19 cellular contexts compared by ENCODE assay signal in genomic region chr6:109300874-109301273, GRCh38.
DNase-seq lines count a peak whose midpoint lies in the region; ATAC-seq and TF ChIP-seq lines count a peak whose summit lies in the region.
"Had no signal": no experiment of that assay in that cellular context is flagged by ENCODE, and none has a peak within 500 bp of the region (broad histone marks: within the 10 kb centered on the region; RNA-seq: fewer than 3 reads in every experiment).

No MANE protein-coding gene starts in this region.

- intact Hi-C loops in mammary epithelial cell (cut with micrococcal nuclease) = no loop called here

- BruUV-seq in mammary epithelial cell (replicated peaks; lab: Mats Ljungman, UMichigan) = no TSS peak

- H3K27me3 ChIP-seq in BLaER1 treated with 17β-estradiol and CSF1 and Interleukin-3, amounts not matched to agents 10 nM and 100 nM = no peaks in the 10 kb centered on the region
- H3K27me3 ChIP-seq in rectal smooth muscle tissue (ENCODE audit: control insufficient read depth, insufficient read depth, low read length) = no peaks in the 10 kb centered on the region
- peaks cover 1% of the 10 kb centered on the region for H3K27me3 ChIP-seq in mammary epithelial cell (ENCODE audit: insufficient read depth, low read length)

- WGBS in mammary epithelial cell (ENCODE audit: low coverage, missing lambda C conversion rate) = 90% methylated on average over 1 of the region's 1 CpG

- no peaks in the 10 kb centered on the region for H3K79me2 ChIP-seq in mammary epithelial cell (ENCODE audit: insufficient read depth, low read length)

- no peaks in the 10 kb centered on the region for H3K36me3 ChIP-seq in BLaER1 treated with 17β-estradiol and CSF1 and Interleukin-3, amounts not matched to agents 10 nM and 100 nM
- H3K36me3 ChIP-seq in rectal smooth muscle tissue (ENCODE audit: control insufficient read depth, insufficient read depth, low read length) = no peaks in the 10 kb centered on the region
- no peaks in the 10 kb centered on the region for H3K36me3 ChIP-seq in mammary epithelial cell (ENCODE audit: insufficient read depth, low read length)

- H3K27ac ChIP-seq in 22Rv1 (peak overlapping the region; percentile 36), rectal smooth muscle tissue (ENCODE audit: low read depth, low read length) (peak overlapping the region; percentile 68), mammary epithelial cell (ENCODE audit: insufficient read depth, low read depth, low read length) (no peak overlapping the region)
- peak overlapping the region in 1 of 11 experiments; percentile 67; a peak in 2 of 22 replicates for H3K27ac ChIP-seq in BLaER1 treated with 17β-estradiol and CSF1 and Interleukin-3, amounts not matched to agents 10 nM and 100 nM
- H3K27ac ChIP-seq: KMS-11 had no signal

- H4K20me1 ChIP-seq in BLaER1 treated with 17β-estradiol and CSF1 and Interleukin-3, amounts not matched to agents 10 nM and 100 nM = no peaks in the 10 kb centered on the region
- H4K20me1 ChIP-seq in mammary epithelial cell (ENCODE audit: insufficient read depth, low read length) = no peaks in the 10 kb centered on the region

- dilution Hi-C loops in mammary epithelial cell (cut with HindIII; ENCODE audit: low sequenced_read_pairs) = no loop called here

- no peaks in the 10 kb centered on the region for H3K9me3 ChIP-seq in BLaER1 treated with 17β-estradiol and CSF1 and Interleukin-3, amounts not matched to agents 10 nM and 100 nM (replicated peaks in 1 of 11)
- no peaks in the 10 kb centered on the region for H3K9me3 ChIP-seq in mammary epithelial cell (replicated peaks; ENCODE audit: insufficient read depth, low read length)

- TF ChIP-seq CTCF in 22Rv1 (IDR thresholded peaks at IDR 0.05) = no peak
- no peak for TF ChIP-seq CTCF in mammary epithelial cell (conservative IDR thresholded peaks at IDR 0.05 in 1 of 2, IDR thresholded peaks at IDR 0.05 in 1 of 2; ENCODE audit: extremely low read depth in 1 of 2, insufficient read depth in 1 of 2, low read depth in 1 of 2, low read length in 2 of 2)

- peak overlapping the region; percentile 70 to 92 (median 84) for H3K4me2 ChIP-seq in BLaER1 treated with 17β-estradiol and CSF1 and Interleukin-3, amounts not matched to agents 10 nM and 100 nM
- no peak overlapping the region for H3K4me2 ChIP-seq in mammary epithelial cell (ENCODE audit: insufficient read depth, low read depth, low read length)
- H3K4me2 ChIP-seq: KMS-11 had no signal

- no peak overlapping the region for H2AFZ ChIP-seq in mammary epithelial cell (ENCODE audit: low read depth, low read length)

- no peak for ATAC-seq in HG02571 (IDR thresholded peaks at IDR 0.05; ENCODE audit: unreplicated experiment)
- ATAC-seq: activated T-cell treated with anti-CD3 and anti-CD28 coated beads, Interleukin-2, amount 50 U/mL, for 72 hours; GM12878 had no signal

- no peak overlapping the region for H3K4me3 ChIP-seq in BLaER1 treated with 17β-estradiol and CSF1 and Interleukin-3, amounts not matched to agents 10 nM and 100 nM
- H3K4me3 ChIP-seq in rectal smooth muscle tissue (ENCODE audit: low read length) (no peak overlapping the region), mammary epithelial cell (replicated peaks in 1 of 3; ENCODE audit: insufficient read depth in 1 of 3, low read depth in 2 of 3, low read length in 3 of 3) (no peak overlapping the region)
- H3K4me3 ChIP-seq: GM12878 had no signal

- CTCF ChIA-PET in mammary epithelial cell (lab: Charles Lee; ENCODE audit: low non-redundant PET) = interaction anchor here (0.7 kb wide), 1 partner anchor 758 kb away, joined by 3 read pairs; no protein-coding TSS in a partner anchor

- in situ Hi-C loops in mammary epithelial cell (cut with MboI; ENCODE audit: low sequenced_read_pairs in 2 of 2) = no loop called here

- DNase-seq in cerebellum (ENCODE audit: low spot score) (peak; percentile 10), mammary epithelial cell (no peak), NCI-H1092 (lab: John Stamatoyannopoulos, UW) (no peak)
- DNase-seq: activated CD4-positive, alpha-beta T cell treated with anti-CD3 and anti-CD28 coated beads for 48 hours; activated naive CD4-positive, alpha-beta T cell treated with anti-CD3 and anti-CD28 coated beads, Interleukin-2, amount 50 U/mL, for 16 hours; activated T-cell treated with anti-CD3 and anti-CD28 coated beads, Interleukin-2, amount 50 U/mL, for 72 hours; CD4-positive, alpha-beta memory T cell; DMS 273 treated with DMSO at 0.1 percent for 48 hours; effector CD4-positive, alpha-beta T cell; foreskin fibroblast; islet precursor cell; nucleus accumbens; stimulated activated CD4-positive, alpha-beta T cell treated with anti-CD3 and anti-CD28 coated beads, Interleukin-15, amount 100 ng/mL, for 24 hours had no signal

- H3K9ac ChIP-seq in BLaER1 treated with 17β-estradiol and CSF1 and Interleukin-3, amounts not matched to agents 10 nM and 100 nM = no peak overlapping the region
- no peak overlapping the region for H3K9ac ChIP-seq in rectal smooth muscle tissue (ENCODE audit: low read length)
- no peak overlapping the region for H3K9ac ChIP-seq in mammary epithelial cell (ENCODE audit: insufficient read depth, low read length)
- H3K9ac ChIP-seq: KMS-11 had no signal

- H3K4me1 ChIP-seq in BLaER1 treated with 17β-estradiol and CSF1 and Interleukin-3, amounts not matched to agents 10 nM and 100 nM = peaks cover 84 to 92% (median 90%) of the 10 kb centered on the region in 10 experiments
- H3K4me1 ChIP-seq in rectal smooth muscle tissue (ENCODE audit: control insufficient read depth, insufficient read depth, low read length) (peaks cover 12% of the 10 kb centered on the region), mammary epithelial cell (ENCODE audit: insufficient read depth, low read length) (no peaks in the 10 kb centered on the region)
